19 cellular contexts compared by ENCODE assay signal in genomic region chr14:74691456-74691855, GRCh38. TPM values are rescaled to one million over a fixed set of nuclear protein-coding genes. Genes with fewer than 3 reads are reported as not detected.
DNase-seq lines count a peak whose midpoint lies in the region; ATAC-seq and TF ChIP-seq lines count a peak whose summit lies in the region.
"Had no signal": no experiment of that assay in that cellular context is flagged by ENCODE, and none has a peak within 500 bp of the region (broad histone marks: within the 10 kb centered on the region; RNA-seq: fewer than 3 reads in every experiment).

No MANE protein-coding gene starts in this region.

- H3K4me3 Mint-ChIP-seq in T-helper 2 cell treated with Interferon-gamma antibody and Interleukin-4, amounts not matched to agents 5 μg/mL and 100 μg/mL, for 36 hours = no peak overlapping the region
- H3K4me3 Mint-ChIP-seq: CD4-positive, CD25-positive, alpha-beta regulatory T cell; GM23338 had no signal

- H3K27ac ChIP-seq in heart right ventricle (peak overlapping the region in 8 of 10 donors; percentile 3 to 50 (median 32)), right atrium auricular region (peak overlapping the region in 1 of 2 donors; percentile 0), aorta (ENCODE audit: low read depth in 1 of 2, low read length in 2 of 2) (no peak overlapping the region)

- no peaks in the 10 kb centered on the region for H3K9me3 Mint-ChIP-seq in T-helper 2 cell treated with Interferon-gamma antibody and Interleukin-4, amounts not matched to agents 5 μg/mL and 100 μg/mL, for 36 hours
- H3K9me3 Mint-ChIP-seq: CD4-positive, CD25-positive, alpha-beta regulatory T cell; GM23338 had no signal

- peaks cover 5% of the 10 kb centered on the region for H3K4me1 Mint-ChIP-seq in T-helper 2 cell treated with Interferon-gamma antibody and Interleukin-4, amounts not matched to agents 5 μg/mL and 100 μg/mL, for 36 hours (ENCODE audit: low read depth)

- H3K27me3 ChIP-seq in heart right ventricle = no peaks in the 10 kb centered on the region
- no peaks in the 10 kb centered on the region for H3K27me3 ChIP-seq in right atrium auricular region
- no peaks in the 10 kb centered on the region for H3K27me3 ChIP-seq in aorta (ENCODE audit: control insufficient read depth in 1 of 2, insufficient read depth in 2 of 2, low read length in 1 of 2)
- H3K27me3 ChIP-seq: BE2C had no signal

- 63 to 65% methylated on average over 2 of the region's 2 CpGs for WGBS in heart right ventricle, 2 donors
- 2 to 9% methylated on average over 2 of the region's 2 CpGs for WGBS in aorta, 2 donors

- no peak for DNase-seq in heart right ventricle
- no peak for DNase-seq in right atrium auricular region (ENCODE audit: low spot score)
- DNase-seq in fibroblast of gingiva (ENCODE audit: low read depth) = peak; percentile 28
- no peak for DNase-seq in omental fat pad (ENCODE audit: low spot score)
- DNase-seq in aorta = no peak
- no peak for DNase-seq in OCI-M1 (lab: John Stamatoyannopoulos, UW)
- DNase-seq in T-helper 2 cell treated with Interferon-gamma antibody and Interleukin-4, amounts not matched to agents 5 μg/mL and 100 μg/mL, for 36 hours (ENCODE audit: low spot score) = no peak
- DNase-seq: BE2C; Caco-2; CD4-positive, CD25-positive, alpha-beta regulatory T cell; GDM1; HCEC 1CT; NCI-H1105 treated with DMSO at 0.1 percent for 48 hours; NCI-H1694; NCI-H510A treated with DMSO at 0.1 percent for 48 hours; NCI-H774; SIG-M5 had no signal

- H3K27me3 Mint-ChIP-seq in T-helper 2 cell treated with Interferon-gamma antibody and Interleukin-4, amounts not matched to agents 5 μg/mL and 100 μg/mL, for 36 hours (ENCODE audit: low read depth) = no peaks in the 10 kb centered on the region
- H3K27me3 Mint-ChIP-seq: CD4-positive, CD25-positive, alpha-beta regulatory T cell had no signal

- H3K4me3 ChIP-seq in heart right ventricle (no peak overlapping the region), right atrium auricular region (no peak overlapping the region), aorta (ENCODE audit: low read length in 2 of 2) (no peak overlapping the region)
- H3K4me3 ChIP-seq: GM23338 had no signal

- H3K36me3 ChIP-seq in heart right ventricle (peaks cover 0 to 57% (median 9%) of the 10 kb centered on the region in 9 donors), right atrium auricular region (peaks cover 4% of the 10 kb centered on the region), aorta (ENCODE audit: control insufficient read depth in 1 of 2, insufficient read depth in 2 of 2, low read length in 1 of 2) (peaks cover 0 to 2% of the 10 kb centered on the region in 2 donors)

- H3K9me3 ChIP-seq in heart right ventricle (no peaks in the 10 kb centered on the region), right atrium auricular region (no peaks in the 10 kb centered on the region), aorta (ENCODE audit: control insufficient read depth, low read length) (no peaks in the 10 kb centered on the region)
- H3K9me3 ChIP-seq: BE2C, Caco-2 had no signal

- ATAC-seq in heart right ventricle = peak in 1 of 8 donors; percentile 29
- ATAC-seq in omental fat pad (ENCODE audit: low FRiP score) = peak; percentile 72
- ATAC-seq in aorta (ENCODE audit: low FRiP score) = peak; percentile 64
- no peak for ATAC-seq in GM21367 (IDR thresholded peaks at IDR 0.05; ENCODE audit: unreplicated experiment)
- ATAC-seq: GM23338 had no signal

- H3K36me3 Mint-ChIP-seq in T-helper 2 cell treated with Interferon-gamma antibody and Interleukin-4, amounts not matched to agents 5 μg/mL and 100 μg/mL, for 36 hours (ENCODE audit: low read depth) = peaks cover 20% of the 10 kb centered on the region

- no peak overlapping the region for H3K27ac Mint-ChIP-seq in T-helper 2 cell treated with Interferon-gamma antibody and Interleukin-4, amounts not matched to agents 5 μg/mL and 100 μg/mL, for 36 hours
- H3K27ac Mint-ChIP-seq: GM23338 had no signal

- intact Hi-C loops in heart right ventricle (cut with DNase I) = no loop called here
- intact Hi-C loops in aorta (cut with DNase I) = no loop called here

- TF ChIP-seq CTCF in heart right ventricle (IDR thresholded peaks at IDR 0.05) (no peak), right atrium auricular region (IDR thresholded peaks at IDR 0.05) (no peak), omental fat pad (IDR thresholded peaks at IDR 0.05) (no peak)

- H3K4me1 ChIP-seq in heart right ventricle (peaks cover 2 to 39% (median 16%) of the 10 kb centered on the region in 9 donors), right atrium auricular region (peaks cover 0 to 26% of the 10 kb centered on the region in 2 donors), aorta (ENCODE audit: control insufficient read depth in 1 of 2, insufficient read depth in 2 of 2, low read length in 2 of 2) (peaks cover 7 to 8% of the 10 kb centered on the region in 2 donors)
- H3K4me1 ChIP-seq: BE2C had no signal

RNA-seq across cellular contexts. Expression of gene AREL1, which starts 21.4 kb away (rescaled TPM):
- total RNA-seq in heart right ventricle (10 to 100 TPM; 18.1 to 27.2 (median 20.9) TPM), right atrium auricular region (10 to 100 TPM; 15.6 to 16.3 TPM), omental fat pad (10 to 100 TPM; 18.4 to 33.5 (median 26.8) TPM), aorta (10 to 100 TPM; 32.7 to 35.7 TPM)
- polyA plus RNA-seq in heart right ventricle (1 to 10 TPM; 8.8 to 8.9 TPM), aorta (10 to 100 TPM in 1 of 2 donors, 1 to 10 TPM in 1; 3.9 to 11.1 TPM)

RNA-seq across cellular contexts. Expression of gene FCF1, which starts 21.5 kb away (rescaled TPM):
- total RNA-seq in heart right ventricle (10 to 100 TPM; 31.7 to 45.5 (median 37.2) TPM), right atrium auricular region (10 to 100 TPM; 12.6 to 20.0 TPM), omental fat pad (10 to 100 TPM; 21.7 to 34.2 (median 27.1) TPM), aorta (10 to 100 TPM; 40.8 to 42.4 TPM)
- polyA plus RNA-seq in heart right ventricle (10 to 100 TPM in 1 of 2 donors, 1 to 10 TPM in 1; 3.4 to 20.8 TPM), aorta (10 to 100 TPM; 22.6 to 25.9 TPM)

Comparison
In these comparisons a context has a peak if more than half of its experiments do, and no peak if none do; other contexts are left out.
1. H3K27ac ChIP-seq: peak in heart right ventricle (8 of 10); none in aorta (0 of 2).